10 cellular contexts compared by ENCODE assay signal in the genomic region with DNA sequence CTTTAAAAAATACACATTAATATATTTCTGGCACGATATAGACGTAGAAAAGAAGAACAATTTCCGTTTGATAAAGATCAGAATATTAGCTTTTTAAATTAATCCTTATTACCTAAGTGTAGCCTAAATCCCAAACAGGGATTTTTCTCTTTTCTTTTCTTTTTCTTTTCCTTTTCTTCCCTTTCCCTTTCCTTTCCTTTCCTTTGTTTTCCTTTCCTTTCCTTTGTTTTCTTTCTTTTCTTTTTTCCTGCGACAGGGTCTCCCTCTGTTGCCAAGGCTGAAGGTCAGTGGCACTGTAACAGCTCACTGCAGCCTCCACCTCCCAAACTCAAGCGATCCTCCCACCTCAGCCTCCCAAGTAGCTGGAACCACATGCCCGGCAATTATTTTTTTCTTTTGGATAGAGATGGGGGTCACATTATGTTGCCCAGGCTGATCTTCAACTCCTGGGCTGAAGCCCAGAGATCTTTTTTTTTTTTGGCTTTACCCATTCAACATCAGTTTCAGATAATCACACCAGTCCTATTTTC. TPM values are rescaled to one million over a fixed set of nuclear protein-coding genes. Genes with fewer than 3 reads are reported as not detected.
DNase-seq lines count a peak whose midpoint lies in the region; ATAC-seq and TF ChIP-seq lines count a peak whose summit lies in the region.
"Had no signal": no experiment of that assay in that cellular context is flagged by ENCODE, and none has a peak within 500 bp of the region (broad histone marks: within the 10 kb centered on the region; RNA-seq: fewer than 3 reads in every experiment).

No MANE protein-coding gene starts in this region.

- TF ChIP-seq CTCF in LNCaP clone FGC (IDR thresholded peaks at IDR 0.05; ENCODE audit: control insufficient read depth, extremely low read depth, insufficient read depth) (no peak), psoas muscle (IDR thresholded peaks at IDR 0.05) (no peak), GM13976 (IDR thresholded peaks at IDR 0.05; ENCODE audit: borderline replicate concordance, control extremely low read depth, extremely low read depth, insufficient read depth, missing control alignments) (no peak)

- H3K27ac Mint-ChIP-seq in CD4-positive, CD25-positive, alpha-beta regulatory T cell = peak overlapping the region in 1 of 3 donors; percentile 92

- no peaks in the 10 kb centered on the region for H3K9me3 ChIP-seq in CD4-positive, CD25-positive, alpha-beta regulatory T cell (ENCODE audit: control insufficient read depth in 2 of 2, low read length in 2 of 2)
- H3K9me3 ChIP-seq in endocrine pancreas (ENCODE audit: control insufficient read depth, low read length) (no peaks in the 10 kb centered on the region), psoas muscle (no peaks in the 10 kb centered on the region)

- no peaks in the 10 kb centered on the region for H3K36me3 ChIP-seq in CD4-positive, CD25-positive, alpha-beta regulatory T cell (ENCODE audit: control insufficient read depth, insufficient read depth, low read length)
- H3K36me3 ChIP-seq in endocrine pancreas (ENCODE audit: control insufficient read depth, insufficient read depth, low read length) = no peaks in the 10 kb centered on the region
- no peaks in the 10 kb centered on the region for H3K36me3 ChIP-seq in psoas muscle (ENCODE audit: insufficient read depth in 1 of 2, low read depth in 1 of 2)

- DNase-seq in CD4-positive, CD25-positive, alpha-beta regulatory T cell = no peak
- no peak for DNase-seq in LNCaP clone FGC (ENCODE audit: low read depth)
- DNase-seq in psoas muscle = no peak
- DNase-seq in NCI-H446 (lab: John Stamatoyannopoulos, UW) = no peak
- DNase-seq in GM13976 (ENCODE audit: low spot score) = no peak
- DNase-seq in RPMI8226 = no peak
- DNase-seq: effector CD8-positive, alpha-beta T cell; NCI-H1105 treated with DMSO at 0.1 percent for 48 hours had no signal

- H3K9ac ChIP-seq in endocrine pancreas (ENCODE audit: control insufficient read depth, insufficient read depth, low read length) = no peak overlapping the region

- intact Hi-C loops in psoas muscle (cut with DNase I) = loop anchor here in 1 of 2 donors (5.0 kb wide), 1 partner anchor 44 kb away; no protein-coding TSS in a partner anchor

- 62 to 75% (median 70%) methylated on average over 6 of the region's 6 CpGs for WGBS in psoas muscle, 3 donors

- no peaks in the 10 kb centered on the region for H3K36me3 Mint-ChIP-seq in CD4-positive, CD25-positive, alpha-beta regulatory T cell

- no peaks in the 10 kb centered on the region for H3K27me3 Mint-ChIP-seq in CD4-positive, CD25-positive, alpha-beta regulatory T cell

- H3K4me3 Mint-ChIP-seq in CD4-positive, CD25-positive, alpha-beta regulatory T cell = peak overlapping the region in 1 of 4 donors; percentile 78

- H3K4me3 ChIP-seq in CD4-positive, CD25-positive, alpha-beta regulatory T cell (ENCODE audit: low read depth, low read length) = peak overlapping the region; percentile 99
- peak overlapping the region; percentile 71 for H3K4me3 ChIP-seq in LNCaP clone FGC (ENCODE audit: low read depth, low read length)
- H3K4me3 ChIP-seq in endocrine pancreas (ENCODE audit: control insufficient read depth, insufficient read depth, low read length) = peak overlapping the region; percentile 95
- H3K4me3 ChIP-seq in psoas muscle = peak overlapping the region; percentile 81

- peaks cover 31% of the 10 kb centered on the region for H3K4me1 ChIP-seq in CD4-positive, CD25-positive, alpha-beta regulatory T cell (ENCODE audit: control insufficient read depth, insufficient read depth, low read length, poor library complexity, severe bottlenecking)
- peaks cover 8% of the 10 kb centered on the region for H3K4me1 ChIP-seq in endocrine pancreas (ENCODE audit: control insufficient read depth, insufficient read depth, low read length)
- peaks cover 29% of the 10 kb centered on the region for H3K4me1 ChIP-seq in psoas muscle

- H3K9me3 Mint-ChIP-seq in CD4-positive, CD25-positive, alpha-beta regulatory T cell = no peaks in the 10 kb centered on the region

- no peak for ATAC-seq in CD4-positive, CD25-positive, alpha-beta regulatory T cell (ENCODE audit: low read depth in 2 of 2)
- ATAC-seq in psoas muscle (no peak), HG02610 (IDR thresholded peaks at IDR 0.05; ENCODE audit: unreplicated experiment) (no peak)

- in situ Hi-C loops in GM13976 (cut with MboI; ENCODE audit: low sequenced_read_pairs, unreplicated experiment) = no loop called here

- H3K4me1 Mint-ChIP-seq in CD4-positive, CD25-positive, alpha-beta regulatory T cell = peaks cover 11 to 29% (median 21%) of the 10 kb centered on the region in 4 donors

- H3K27ac ChIP-seq in CD4-positive, CD25-positive, alpha-beta regulatory T cell (ENCODE audit: insufficient read depth, low read length, poor library complexity, severe bottlenecking) = peak overlapping the region; percentile 97
- peak overlapping the region; percentile 99 for H3K27ac ChIP-seq in psoas muscle

- H3K27me3 ChIP-seq in CD4-positive, CD25-positive, alpha-beta regulatory T cell (ENCODE audit: control insufficient read depth, insufficient read depth, low read length) = no peaks in the 10 kb centered on the region
- H3K27me3 ChIP-seq in endocrine pancreas (ENCODE audit: control insufficient read depth, insufficient read depth, low read length) (no peaks in the 10 kb centered on the region), psoas muscle (ENCODE audit: insufficient read depth in 3 of 3, low read length in 2 of 3) (no peaks in the 10 kb centered on the region)

RNA-seq across cellular contexts. Expression of a gene that starts 1.8 kb away (rescaled TPM):
- 32.8 TPM for total RNA-seq in CD4-positive, CD25-positive, alpha-beta regulatory T cell
- polyA plus RNA-seq in CD4-positive, CD25-positive, alpha-beta regulatory T cell = 1 to 10 TPM; 3.1 to 4.3 (median 3.4) TPM
- 10 to 100 TPM; 17.2 to 35.4 (median 28.4) TPM for total RNA-seq in psoas muscle
- 10 to 100 TPM in 1 of 3 donors, 1 to 10 TPM in 2; 6.3 to 20.4 (median 9.3) TPM for polyA plus RNA-seq in psoas muscle

RNA-seq across cellular contexts. Expression of a gene that starts 47.8 kb away (rescaled TPM):
- 70.2 TPM for total RNA-seq in CD4-positive, CD25-positive, alpha-beta regulatory T cell
- polyA plus RNA-seq in CD4-positive, CD25-positive, alpha-beta regulatory T cell = 10 to 100 TPM; 72.5 to 85.0 (median 81.6) TPM
- total RNA-seq in psoas muscle = 100 to 1,000 TPM; 180 to 337 (median 270) TPM
- polyA plus RNA-seq in psoas muscle = 100 to 1,000 TPM; 144 to 495 (median 216) TPM

RNA-seq across cellular contexts. Expression of a gene that starts 48.6 kb away (rescaled TPM):
- total RNA-seq in CD4-positive, CD25-positive, alpha-beta regulatory T cell = 19.3 TPM
- 10 to 100 TPM; 30.2 to 50.6 (median 45.2) TPM for polyA plus RNA-seq in CD4-positive, CD25-positive, alpha-beta regulatory T cell
- total RNA-seq in psoas muscle = 10 to 100 TPM; 15.3 to 20.6 (median 17.1) TPM
- 10 to 100 TPM in 1 of 3 donors, 1 to 10 TPM in 2; 4.2 to 19.5 (median 6.9) TPM for polyA plus RNA-seq in psoas muscle
